In the genomic region with DNA sequence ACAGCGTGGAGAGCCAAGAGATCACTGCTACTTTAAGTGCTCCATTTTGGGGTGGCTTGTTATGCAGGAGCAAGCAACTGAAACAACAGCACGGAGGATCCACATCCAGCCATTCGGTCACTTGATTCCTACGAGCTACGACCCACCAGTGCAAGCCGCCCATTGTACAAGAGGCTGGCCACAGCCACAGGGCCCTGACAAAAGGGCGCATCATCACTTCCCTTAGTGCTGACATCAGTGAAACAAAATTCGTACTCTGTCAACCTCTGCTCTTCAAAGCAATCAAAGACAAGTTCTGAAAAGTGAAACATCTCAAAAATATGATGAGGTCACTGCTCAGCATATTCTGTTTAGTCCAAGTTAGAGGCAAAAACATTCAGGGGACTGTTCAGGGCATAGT, we compare ENCODE assay signal across 34 cellular contexts.
"Had no signal": no experiment of that assay in that cellular context is flagged by ENCODE, and none has a peak within 500 bp of the region (broad histone marks: within the 10 kb centered on the region; RNA-seq: fewer than 3 reads in every experiment).

No MANE protein-coding gene starts in this region.

- H3K27me3 ChIP-seq: body of pancreas, Peyer's patch had no signal

- H3K36me3 Mint-ChIP-seq: activated naive CD4-positive, alpha-beta T cell treated with anti-CD3 and anti-CD28 coated beads, Interleukin-2, amount 50 U/mL, for 24 hours; activated naive CD8-positive, alpha-beta T cell treated with anti-CD3 and anti-CD28 coated beads, Interleukin-2, amount 10 ng/mL, durations not matched to agents 7 days and 5 days had no signal

- H3K36me3 ChIP-seq: breast epithelium, Peyer's patch, WERI-Rb-1 had no signal

- H3K4me3 Mint-ChIP-seq: activated CD4-positive, alpha-beta T cell treated with anti-CD3 and anti-CD28 coated beads, Interleukin-2, amount 10 ng/mL, durations not matched to agents 24 days and 14 days; activated CD8-positive, alpha-beta T cell treated with anti-CD3 and anti-CD28 coated beads, Interleukin-2, amount 10 ng/mL, durations not matched to agents 7 days and 5 days; activated naive CD4-positive, alpha-beta T cell treated with anti-CD3 and anti-CD28 coated beads, Interleukin-2, amount 50 U/mL, for 24 hours; activated naive CD8-positive, alpha-beta T cell treated with anti-CD3 and anti-CD28 coated beads, Interleukin-2, amount 10 ng/mL, durations not matched to agents 7 days and 5 days; activated T-cell treated with anti-CD3 and anti-CD28 coated beads, Interleukin-2, amount 50 U/mL, for 4 hours had no signal

- H3K27ac Mint-ChIP-seq: activated CD4-positive, alpha-beta T cell treated with anti-CD3 and anti-CD28 coated beads, Interleukin-2, amount 10 ng/mL, durations not matched to agents 24 days and 14 days; activated CD8-positive, alpha-beta T cell treated with anti-CD3 and anti-CD28 coated beads, Interleukin-2, amount 10 ng/mL, durations not matched to agents 7 days and 5 days; activated naive CD4-positive, alpha-beta T cell treated with anti-CD3 and anti-CD28 coated beads, Interleukin-2, amount 50 U/mL, for 24 hours; activated naive CD8-positive, alpha-beta T cell treated with anti-CD3 and anti-CD28 coated beads, Interleukin-2, amount 10 ng/mL, durations not matched to agents 7 days and 5 days had no signal

- FAIRE-seq: astrocyte, K562 had no signal

- H3K9me3 Mint-ChIP-seq: activated CD4-positive, alpha-beta T cell treated with anti-CD3 and anti-CD28 coated beads, Interleukin-2, amount 10 ng/mL, durations not matched to agents 24 days and 14 days; activated naive CD4-positive, alpha-beta T cell treated with anti-CD3 and anti-CD28 coated beads, Interleukin-2, amount 50 U/mL, for 24 hours; activated naive CD8-positive, alpha-beta T cell treated with anti-CD3 and anti-CD28 coated beads, Interleukin-2, amount 10 ng/mL, durations not matched to agents 7 days and 5 days; activated T-cell treated with anti-CD3 and anti-CD28 coated beads, Interleukin-2, amount 50 U/mL, for 4 hours had no signal

- H3K4me3 ChIP-seq: body of pancreas, breast epithelium, K562, Peyer's patch had no signal

- DNase-seq: activated CD4-positive, alpha-beta T cell treated with anti-CD3 and anti-CD28 coated beads for 1 hour; activated CD4-positive, alpha-beta T cell treated with anti-CD3 and anti-CD28 coated beads, Interleukin-2, amount 10 ng/mL, durations not matched to agents 24 days and 14 days; activated CD4-positive, alpha-beta T cell treated with anti-CD3 and anti-CD28 coated beads, Interleukin-2, amount 50 U/mL, for 48 hours; activated CD4-positive, CD25-positive, alpha-beta regulatory T cell; activated CD8-positive, alpha-beta T cell treated with anti-CD3 and anti-CD28 coated beads, Interleukin-2, amount 10 ng/mL, durations not matched to agents 7 days and 5 days; activated effector memory CD4-positive, alpha-beta T cell treated with anti-CD3 and anti-CD28 coated beads, Interleukin-2, amount 50 U/mL, for 16 hours; activated naive CD4-positive, alpha-beta T cell; activated naive CD8-positive, alpha-beta T cell treated with anti-CD3 and anti-CD28 coated beads, Interleukin-2, amount 10 ng/mL, durations not matched to agents 7 days and 5 days; activated T-cell treated with anti-CD3 and anti-CD28 coated beads, Interleukin-2, amount 50 U/mL, for 4 hours; body of pancreas; central memory CD4-positive, alpha-beta T cell; IMR-90; Karpas-422; NCI-H1048; NCI-H1105 treated with DMSO at 0.1 percent for 48 hours; NCI-H1436; NCI-H1694; NCI-H1930; NCI-H2081 treated with DMSO at 0.1 percent for 48 hours; NCI-H345; NCI-H524 treated with DMSO at 0.1 percent for 48 hours; NK-92 treated with Interleukin-12 subunit alpha and Interleukin-12 subunit beta, amount 100 ng/mL, for 24 hours; PC-3; Peyer's patch; Right ventricle myocardium superior; SW 1271; T-helper 1 cell; T-helper 2 cell; T-helper 9 cell; WERI-Rb-1 had no signal

- ATAC-seq: activated CD8-positive, alpha-beta T cell treated with anti-CD3 and anti-CD28 coated beads, Interleukin-2, amount 10 ng/mL, durations not matched to agents 7 days and 5 days; activated T-cell treated with anti-CD3 and anti-CD28 coated beads, Interleukin-2, amount 50 U/mL, for 4 hours; body of pancreas; K562; PC-3 had no signal
